Comparison of ENCODE assay signal across 15 cellular contexts in genomic region chr7:48894574-48894973, GRCh38.
DNase-seq lines count a peak whose midpoint lies in the region; ATAC-seq and TF ChIP-seq lines count a peak whose summit lies in the region.
"Had no signal": no experiment of that assay in that cellular context is flagged by ENCODE, and none has a peak within 500 bp of the region (broad histone marks: within the 10 kb centered on the region; RNA-seq: fewer than 3 reads in every experiment).

No MANE protein-coding gene starts in this region.

- no peak overlapping the region for H3K9ac ChIP-seq in Loucy (ENCODE audit: low read depth, low read length, poor library complexity, severe bottlenecking)
- H3K9ac ChIP-seq in SU-DHL-6 (ENCODE audit: low read length) = no peak overlapping the region
- H3K9ac ChIP-seq: BLaER1 treated with 17β-estradiol and CSF1 and Interleukin-3, amounts not matched to agents 10 nM and 100 nM had no signal

- H3K9me2 ChIP-seq in Loucy (replicated peaks; ENCODE audit: low read depth, low read length) (no peaks in the 10 kb centered on the region), SU-DHL-6 (replicated peaks; ENCODE audit: insufficient read depth, low read length) (no peaks in the 10 kb centered on the region)

- H3F3A ChIP-seq in Loucy (ENCODE audit: low read depth) = no peaks in the 10 kb centered on the region
- no peaks in the 10 kb centered on the region for H3F3A ChIP-seq in SU-DHL-6 (ENCODE audit: insufficient read depth)

- H4K20me1 ChIP-seq in Loucy (ENCODE audit: insufficient read depth, low read length, poor library complexity, severe bottlenecking) (no peaks in the 10 kb centered on the region), SU-DHL-6 (ENCODE audit: low read depth, low read length) (no peaks in the 10 kb centered on the region)
- H4K20me1 ChIP-seq: BLaER1 treated with 17β-estradiol and CSF1 and Interleukin-3, amounts not matched to agents 10 nM and 100 nM had no signal

- no peak overlapping the region for H3K4me3 ChIP-seq in Loucy (ENCODE audit: low read length, poor library complexity, severe bottlenecking)
- H3K4me3 ChIP-seq in SU-DHL-6 (ENCODE audit: insufficient read depth, low read length, poor library complexity, severe bottlenecking) = no peak overlapping the region
- H3K4me3 ChIP-seq: BLaER1 treated with 17β-estradiol and CSF1 and Interleukin-3, amounts not matched to agents 10 nM and 100 nM had no signal

- in situ Hi-C loops in GM13977 (cut with MboI; ENCODE audit: low pct_unique_long_range_greater_than_20kb, low sequenced_read_pairs, unreplicated experiment) = no loop called here

- ATAC-seq in SK-N-SH treated with all-trans-retinoic acid at 6 μM for 48 hours = no peak

- H3K4me2 ChIP-seq in Loucy (ENCODE audit: low read depth, low read length, poor library complexity, severe bottlenecking) (no peak overlapping the region), SU-DHL-6 (ENCODE audit: low read depth, low read length, poor library complexity, severe bottlenecking) (no peak overlapping the region)
- H3K4me2 ChIP-seq: BLaER1 treated with 17β-estradiol and CSF1 and Interleukin-3, amounts not matched to agents 10 nM and 100 nM had no signal

- no peaks in the 10 kb centered on the region for H3K36me3 ChIP-seq in Loucy (ENCODE audit: insufficient read depth, low read length)
- no peaks in the 10 kb centered on the region for H3K36me3 ChIP-seq in SU-DHL-6 (ENCODE audit: low read length)
- H3K36me3 ChIP-seq: BLaER1 treated with 17β-estradiol and CSF1 and Interleukin-3, amounts not matched to agents 10 nM and 100 nM had no signal

- no peak overlapping the region for H2AFZ ChIP-seq in Loucy (ENCODE audit: low read length)
- H2AFZ ChIP-seq in SU-DHL-6 (ENCODE audit: low read depth, low read length, severe bottlenecking) = no peak overlapping the region

- DNase-seq in GM13977 (ENCODE audit: low spot score) (no peak), pons (ENCODE audit: low spot score) (no peak), DMS53 treated with DMSO at 0.1 percent for 48 hours (lab: John Stamatoyannopoulos, UW; ENCODE audit: unreplicated experiment) (no peak)
- DNase-seq: ACHN; Calu3; CD4-positive, alpha-beta T cell; DMS 273 treated with DMSO at 0.1 percent for 48 hours; DMS79; EL; IMR-90 had no signal

- H3K27me3 ChIP-seq in Loucy (ENCODE audit: insufficient read depth, low read length, poor library complexity, severe bottlenecking) = no peaks in the 10 kb centered on the region
- H3K27me3 ChIP-seq in SU-DHL-6 (ENCODE audit: low read length) = no peaks in the 10 kb centered on the region
- H3K27me3 ChIP-seq: BLaER1 treated with 17β-estradiol and CSF1 and Interleukin-3, amounts not matched to agents 10 nM and 100 nM had no signal

- TF ChIP-seq CTCF in 22Rv1 (IDR thresholded peaks at IDR 0.05) = peak; percentile 42
- TF ChIP-seq CTCF in GM13977 (IDR thresholded peaks at IDR 0.05; ENCODE audit: extremely low read depth, insufficient read depth, missing control alignments) = peak; percentile 10
- peak; percentile 30; the same call in 1 of the 2 replicates for TF ChIP-seq CTCF in Loucy (conservative IDR thresholded peaks at IDR 0.05; ENCODE audit: low read length)
- peak; percentile 13 for TF ChIP-seq CTCF in SU-DHL-6 (IDR thresholded peaks at IDR 0.05; ENCODE audit: insufficient read depth, low read length, poor library complexity, severe bottlenecking)

- H3K4me1 ChIP-seq in Loucy (ENCODE audit: insufficient read depth, low read length, poor library complexity, severe bottlenecking) = no peaks in the 10 kb centered on the region

- H3K79me2 ChIP-seq in Loucy (ENCODE audit: insufficient read depth, low read length) (no peaks in the 10 kb centered on the region), SU-DHL-6 (ENCODE audit: insufficient read depth, low read length) (no peaks in the 10 kb centered on the region)

- H3K9me3 ChIP-seq in Loucy (ENCODE audit: insufficient read depth, low read depth, low read length) = no peaks in the 10 kb centered on the region
- no peaks in the 10 kb centered on the region for H3K9me3 ChIP-seq in SU-DHL-6 (ENCODE audit: insufficient read depth, low read length)
- H3K9me3 ChIP-seq: BLaER1 treated with 17β-estradiol and CSF1 and Interleukin-3, amounts not matched to agents 10 nM and 100 nM had no signal

- H3K27ac ChIP-seq in 22Rv1 (no peak overlapping the region), SU-DHL-6 (ENCODE audit: low read depth, low read length) (no peak overlapping the region)
- H3K27ac ChIP-seq: BLaER1 treated with 17β-estradiol and CSF1 and Interleukin-3, amounts not matched to agents 10 nM and 100 nM had no signal

TF ChIP-seq in SK-N-SH treated with all-trans-retinoic acid at 6 μM for 48 hours, 23 proteins besides CTCF, POLR2A, EP300 and RAD21:
- TF ChIP-seq ISL1 (CRISPR knock-in tag; IDR thresholded peaks at IDR 0.05) = no peak
- no peak for TF ChIP-seq ZNF565 (CRISPR knock-in tag; conservative IDR thresholded peaks at IDR 0.05; ENCODE audit: low read depth)
- TF ChIP-seq, protein P1, sequence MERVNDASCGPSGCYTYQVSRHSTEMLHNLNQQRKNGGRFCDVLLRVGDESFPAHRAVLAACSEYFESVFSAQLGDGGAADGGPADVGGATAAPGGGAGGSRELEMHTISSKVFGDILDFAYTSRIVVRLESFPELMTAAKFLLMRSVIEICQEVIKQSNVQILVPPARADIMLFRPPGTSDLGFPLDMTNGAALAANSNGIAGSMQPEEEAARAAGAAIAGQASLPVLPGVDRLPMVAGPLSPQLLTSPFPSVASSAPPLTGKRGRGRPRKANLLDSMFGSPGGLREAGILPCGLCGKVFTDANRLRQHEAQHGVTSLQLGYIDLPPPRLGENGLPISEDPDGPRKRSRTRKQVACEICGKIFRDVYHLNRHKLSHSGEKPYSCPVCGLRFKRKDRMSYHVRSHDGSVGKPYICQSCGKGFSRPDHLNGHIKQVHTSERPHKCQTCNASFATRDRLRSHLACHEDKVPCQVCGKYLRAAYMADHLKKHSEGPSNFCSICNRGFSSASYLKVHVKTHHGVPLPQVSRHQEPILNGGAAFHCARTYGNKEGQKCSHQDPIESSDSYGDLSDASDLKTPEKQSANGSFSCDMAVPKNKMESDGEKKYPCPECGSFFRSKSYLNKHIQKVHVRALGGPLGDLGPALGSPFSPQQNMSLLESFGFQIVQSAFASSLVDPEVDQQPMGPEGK (CRISPR knock-in tag; IDR thresholded peaks at IDR 0.05; ENCODE audit: borderline replicate concordance) = no peak
- TF ChIP-seq ZNF70 (CRISPR knock-in tag; IDR thresholded peaks at IDR 0.05) = no peak
- no peak for TF ChIP-seq PPARA (CRISPR knock-in tag; IDR thresholded peaks at IDR 0.05; ENCODE audit: borderline replicate concordance)
- no peak for TF ChIP-seq ESRRG (CRISPR knock-in tag; IDR thresholded peaks at IDR 0.05)
- TF ChIP-seq TOX (CRISPR knock-in tag; IDR thresholded peaks at IDR 0.05; ENCODE audit: borderline replicate concordance) = no peak
- no peak for TF ChIP-seq ZC3H10 (CRISPR knock-in tag; IDR thresholded peaks at IDR 0.05)
- TF ChIP-seq GLIS3 (CRISPR knock-in tag; IDR thresholded peaks at IDR 0.05) = no peak
- no peak for TF ChIP-seq ZFP3 (CRISPR knock-in tag; IDR thresholded peaks at IDR 0.05)
- TF ChIP-seq, protein P2, sequence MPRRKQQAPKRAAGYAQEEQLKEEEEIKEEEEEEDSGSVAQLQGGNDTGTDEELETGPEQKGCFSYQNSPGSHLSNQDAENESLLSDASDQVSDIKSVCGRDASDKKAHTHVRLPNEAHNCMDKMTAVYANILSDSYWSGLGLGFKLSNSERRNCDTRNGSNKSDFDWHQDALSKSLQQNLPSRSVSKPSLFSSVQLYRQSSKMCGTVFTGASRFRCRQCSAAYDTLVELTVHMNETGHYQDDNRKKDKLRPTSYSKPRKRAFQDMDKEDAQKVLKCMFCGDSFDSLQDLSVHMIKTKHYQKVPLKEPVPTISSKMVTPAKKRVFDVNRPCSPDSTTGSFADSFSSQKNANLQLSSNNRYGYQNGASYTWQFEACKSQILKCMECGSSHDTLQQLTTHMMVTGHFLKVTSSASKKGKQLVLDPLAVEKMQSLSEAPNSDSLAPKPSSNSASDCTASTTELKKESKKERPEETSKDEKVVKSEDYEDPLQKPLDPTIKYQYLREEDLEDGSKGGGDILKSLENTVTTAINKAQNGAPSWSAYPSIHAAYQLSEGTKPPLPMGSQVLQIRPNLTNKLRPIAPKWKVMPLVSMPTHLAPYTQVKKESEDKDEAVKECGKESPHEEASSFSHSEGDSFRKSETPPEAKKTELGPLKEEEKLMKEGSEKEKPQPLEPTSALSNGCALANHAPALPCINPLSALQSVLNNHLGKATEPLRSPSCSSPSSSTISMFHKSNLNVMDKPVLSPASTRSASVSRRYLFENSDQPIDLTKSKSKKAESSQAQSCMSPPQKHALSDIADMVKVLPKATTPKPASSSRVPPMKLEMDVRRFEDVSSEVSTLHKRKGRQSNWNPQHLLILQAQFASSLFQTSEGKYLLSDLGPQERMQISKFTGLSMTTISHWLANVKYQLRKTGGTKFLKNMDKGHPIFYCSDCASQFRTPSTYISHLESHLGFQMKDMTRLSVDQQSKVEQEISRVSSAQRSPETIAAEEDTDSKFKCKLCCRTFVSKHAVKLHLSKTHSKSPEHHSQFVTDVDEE (CRISPR knock-in tag; IDR thresholded peaks at IDR 0.05) = no peak
- TF ChIP-seq TCF4 (CRISPR knock-in tag; IDR thresholded peaks at IDR 0.05; ENCODE audit: borderline replicate concordance) = no peak
- TF ChIP-seq CSDC2 (CRISPR knock-in tag; IDR thresholded peaks at IDR 0.05) = no peak
- no peak for TF ChIP-seq ZNF8 (CRISPR knock-in tag; IDR thresholded peaks at IDR 0.05)
- no peak for TF ChIP-seq ZFP30 (CRISPR knock-in tag; IDR thresholded peaks at IDR 0.05)
- TF ChIP-seq OSR1 (CRISPR knock-in tag; IDR thresholded peaks at IDR 0.05) = no peak
- no peak for TF ChIP-seq BACH2 (CRISPR knock-in tag; IDR thresholded peaks at IDR 0.05; ENCODE audit: borderline replicate concordance)
- TF ChIP-seq ARNTL (CRISPR knock-in tag; IDR thresholded peaks at IDR 0.05; ENCODE audit: borderline replicate concordance, low read depth) = no peak
- TF ChIP-seq, protein P3, sequence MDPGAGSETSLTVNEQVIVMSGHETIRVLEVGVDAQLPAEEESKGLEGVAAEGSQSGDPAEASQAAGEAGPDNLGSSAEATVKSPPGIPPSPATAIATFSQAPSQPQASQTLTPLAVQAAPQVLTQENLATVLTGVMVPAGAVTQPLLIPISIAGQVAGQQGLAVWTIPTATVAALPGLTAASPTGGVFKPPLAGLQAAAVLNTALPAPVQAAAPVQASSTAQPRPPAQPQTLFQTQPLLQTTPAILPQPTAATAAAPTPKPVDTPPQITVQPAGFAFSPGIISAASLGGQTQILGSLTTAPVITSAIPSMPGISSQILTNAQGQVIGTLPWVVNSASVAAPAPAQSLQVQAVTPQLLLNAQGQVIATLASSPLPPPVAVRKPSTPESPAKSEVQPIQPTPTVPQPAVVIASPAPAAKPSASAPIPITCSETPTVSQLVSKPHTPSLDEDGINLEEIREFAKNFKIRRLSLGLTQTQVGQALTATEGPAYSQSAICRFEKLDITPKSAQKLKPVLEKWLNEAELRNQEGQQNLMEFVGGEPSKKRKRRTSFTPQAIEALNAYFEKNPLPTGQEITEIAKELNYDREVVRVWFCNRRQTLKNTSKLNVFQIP (CRISPR knock-in tag; IDR thresholded peaks at IDR 0.05; ENCODE audit: borderline replicate concordance, low read depth) = no peak
